Comparison of ENCODE assay signal across 21 cellular contexts in the genomic region with DNA sequence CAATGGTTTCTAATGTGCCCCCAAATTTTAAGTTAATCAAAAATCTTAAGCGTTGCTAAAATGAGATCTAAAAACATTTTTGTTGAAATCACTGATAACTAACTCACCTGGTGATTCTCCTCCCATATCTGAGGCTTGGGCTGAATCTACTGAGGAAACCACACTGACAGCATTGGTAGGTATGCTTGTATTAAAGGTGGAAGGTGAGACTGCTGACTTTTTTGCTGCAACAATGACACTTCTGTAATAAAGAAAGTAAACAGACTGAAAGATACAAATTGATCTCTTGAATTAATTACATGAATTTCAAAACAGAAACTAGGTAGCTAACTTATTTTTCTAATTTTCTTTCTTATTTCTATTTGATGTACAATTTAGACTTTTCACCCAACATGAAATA.
DNase-seq lines count a peak whose midpoint lies in the region; ATAC-seq, FAIRE-seq and TF ChIP-seq lines count a peak whose summit lies in the region.
"Had no signal": no experiment of that assay in that cellular context is flagged by ENCODE, and none has a peak within 500 bp of the region (broad histone marks: within the 10 kb centered on the region; RNA-seq: fewer than 3 reads in every experiment).

No MANE protein-coding gene starts in this region.

- H3K9me3 ChIP-seq in GM12878 (replicated peaks; ENCODE audit: control insufficient read depth, insufficient read depth, low read length) = peaks cover 3% of the 10 kb centered on the region; the same call in 2 of the 3 replicates
- H3K9me3 ChIP-seq in keratinocyte (ENCODE audit: control insufficient read depth, low read depth, low read length) = no peaks in the 10 kb centered on the region

- no peaks in the 10 kb centered on the region for H3K4me1 ChIP-seq in GM12878 (ENCODE audit: control insufficient read depth, insufficient read depth, low read length)
- no peaks in the 10 kb centered on the region for H3K4me1 ChIP-seq in keratinocyte (ENCODE audit: control insufficient read depth, extremely low read depth, insufficient read depth, low read length)
- H3K4me1 ChIP-seq: A549 had no signal

- TF ChIP-seq RAD21 in GM12878 (IDR thresholded peaks at IDR 0.05; ENCODE audit: insufficient read depth, low read depth, low read length) = no peak

- in situ Hi-C loops in GM12878 (cut with MboI) = no loop called here

- RAD21 ChIA-PET in GM12878 (lab: Charles Lee; ENCODE audit: unreplicated experiment) = interaction anchor here (1.6 kb wide), 1 partner anchor 10 kb away, joined by 3 read pairs; no protein-coding TSS in a partner anchor

- H3K4me2 ChIP-seq in GM12878 (ENCODE audit: control insufficient read depth, insufficient read depth) (no peak overlapping the region), keratinocyte (ENCODE audit: control insufficient read depth, extremely low read depth, insufficient read depth, low read depth, low read length) (no peak overlapping the region)
- H3K4me2 ChIP-seq: A549, GM23338, KMS-11 had no signal

- no peak for TF ChIP-seq EP300 in GM12878 (IDR thresholded peaks at IDR 0.05; ENCODE audit: borderline replicate concordance in 1 of 2, control insufficient read depth in 1 of 2, low read depth in 2 of 2, low read length in 2 of 2)

- no TSS peak for BruUV-seq in GM12878 (replicated peaks; lab: Mats Ljungman, UMichigan)

- WGBS in GM12878 (ENCODE audit: insufficient coverage, insufficient replicate concordance, low lambda C conversion rate, missing lambda C conversion rate) = 100% methylated on average over 1 of the region's 1 CpG

- no peaks in the 10 kb centered on the region; a peak in 1 of 4 replicates for H3K36me3 ChIP-seq in GM12878 (ENCODE audit: control insufficient read depth in 2 of 2, insufficient read depth in 2 of 2, low read length in 1 of 2)
- H3K36me3 ChIP-seq in keratinocyte (ENCODE audit: control insufficient read depth in 2 of 2, extremely low read depth in 1 of 2, insufficient read depth in 2 of 2, low read length in 2 of 2) = no peaks in the 10 kb centered on the region

- H3K9me1 ChIP-seq in keratinocyte (ENCODE audit: control insufficient read depth, extremely low read depth, insufficient read depth, low read length) = no peaks in the 10 kb centered on the region

- dilution Hi-C loops in keratinocyte (cut with MboI; ENCODE audit: extremely low pct_ligation_motif_present, low sequenced_read_pairs) = no loop called here

- no peak for FAIRE-seq in GM12878 (lab: Jason Lieb, UNC)
- FAIRE-seq in keratinocyte (lab: Jason Lieb, UNC) = peak; percentile 23
- FAIRE-seq: A549, GM12891, GM19239, H54 had no signal

- CTCF ChIA-PET in GM12878 (lab: Yijun Ruan, JAX) = interaction anchor here (1.6 kb wide), 2 partner anchors 8 to 50 kb away, joined by 5 to 7 read pairs; no protein-coding TSS in a partner anchor

- POLR2A ChIA-PET in GM12878 (lab: Charles Lee) = no interaction called here

- H3K27ac ChIP-seq in GM12878 (ENCODE audit: control insufficient read depth, insufficient read depth) (no peak overlapping the region), keratinocyte (ENCODE audit: control insufficient read depth, insufficient read depth, low read length) (no peak overlapping the region)
- H3K27ac ChIP-seq: 22Rv1, A549, C4-2B, KMS-11 had no signal

- intact Hi-C loops in GM12878 (cut with micrococcal nuclease; ENCODE audit: unreplicated experiment) = no loop called here

- SMC1A ChIA-PET in GM12878 (lab: Charles Lee; ENCODE audit: uncharacterized antibody, unreplicated experiment) = interaction anchor here (0.6 to 2.4 kb wide), 4 partner anchors 9 to 450 kb away, joined by 3 to 12 read pairs (median 4); no protein-coding TSS in a partner anchor

- H3K27me3 ChIP-seq in GM12878 (replicated peaks in 1 of 2; ENCODE audit: control insufficient read depth in 2 of 2, insufficient read depth in 2 of 2, low read length in 1 of 2) (no peaks in the 10 kb centered on the region), keratinocyte (ENCODE audit: control insufficient read depth, extremely low read depth, insufficient read depth, low read length) (no peaks in the 10 kb centered on the region)

- TF ChIP-seq CTCF in GM12878 (IDR thresholded peaks at IDR 0.05 in 2 of 3, conservative IDR thresholded peaks at IDR 0.05 in 1 of 3; ENCODE audit: control insufficient read depth in 2 of 3, extremely low read depth in 1 of 3, insufficient read depth in 1 of 3, low read depth in 3 of 3, low read length in 3 of 3) (no peak), keratinocyte (optimal IDR thresholded peaks at IDR 0.05 in 1 of 3, IDR thresholded peaks at IDR 0.05 in 1 of 3, conservative IDR thresholded peaks at IDR 0.05 in 1 of 3; ENCODE audit: extremely low read depth in 1 of 3, insufficient read depth in 2 of 3, low read length in 3 of 3) (no peak)

- no peaks in the 10 kb centered on the region for H4K20me1 ChIP-seq in GM12878 (ENCODE audit: control insufficient read depth, insufficient read depth)
- no peaks in the 10 kb centered on the region for H4K20me1 ChIP-seq in keratinocyte (ENCODE audit: control insufficient read depth, extremely low read depth, insufficient read depth, low read length)

- H3K4me3 ChIP-seq in GM12878 = no peak overlapping the region
- H3K4me3 ChIP-seq in keratinocyte (ENCODE audit: control insufficient read depth in 2 of 3, extremely low read depth in 1 of 3, insufficient read depth in 2 of 3, low read depth in 1 of 3, low read length in 3 of 3) = no peak overlapping the region
- H3K4me3 ChIP-seq: A549, GM23338 had no signal

- no peak overlapping the region for H2AFZ ChIP-seq in GM12878 (ENCODE audit: control insufficient read depth, low read depth, low read length)
- no peak overlapping the region for H2AFZ ChIP-seq in keratinocyte (ENCODE audit: control insufficient read depth, low read length)
- H2AFZ ChIP-seq: GM23338 had no signal

- no peak for ATAC-seq in GM12878
- no peak for ATAC-seq in GM21576 (IDR thresholded peaks at IDR 0.05; ENCODE audit: unreplicated experiment)
- no peak for ATAC-seq in HG03460 (IDR thresholded peaks at IDR 0.05; ENCODE audit: unreplicated experiment)
- ATAC-seq: A549, GM23338 had no signal

- no peak for TF ChIP-seq POLR2A in GM12878 (IDR thresholded peaks at IDR 0.05; ENCODE audit: low read depth, low read length)

- H3K79me2 ChIP-seq in GM12878 (ENCODE audit: control insufficient read depth, insufficient read depth, low read length) (no peaks in the 10 kb centered on the region), keratinocyte (ENCODE audit: control insufficient read depth, insufficient read depth, low read length) (no peaks in the 10 kb centered on the region)

- H3K9ac ChIP-seq in GM12878 (ENCODE audit: control insufficient read depth, insufficient read depth, low read length) (no peak overlapping the region), keratinocyte (ENCODE audit: control insufficient read depth, extremely low read depth, insufficient read depth, low read length) (no peak overlapping the region)
- H3K9ac ChIP-seq: KMS-11 had no signal

- peak; percentile 6 for DNase-seq in DMS53 (lab: John Stamatoyannopoulos, UW)
- no peak for DNase-seq in DMS53 treated with DMSO at 0.1 percent for 48 hours (lab: John Stamatoyannopoulos, UW; ENCODE audit: unreplicated experiment)
- no peak for DNase-seq in GM12878 (ENCODE audit: low read depth, low spot score)
- no peak for DNase-seq in keratinocyte (ENCODE audit: low read depth, low spot score)
- DNase-seq in COLO668 (lab: John Stamatoyannopoulos, UW; ENCODE audit: unreplicated experiment) = no peak
- DNase-seq: AML-193; CD4-positive, alpha-beta T cell; DMS153; DND-41; HCEC 1CT; HFFc6 had no signal

TF ChIP-seq in GM12878, 131 proteins besides CTCF, POLR2A, EP300 and RAD21:
- TF ChIP-seq CBX5 (IDR thresholded peaks at IDR 0.05; ENCODE audit: low read depth) (peak; percentile 93; the same call in 1 of the 2 replicates), MTA3 (IDR thresholded peaks at IDR 0.05; ENCODE audit: borderline replicate concordance, low read length) (no peak)
TF ChIP-seq in GM12878: peak in this region for 1.
